ENCODE assay signal across 35 cellular contexts in genomic region chr9:2195211-2195610, GRCh38.
"Had no signal": no experiment of that assay in that cellular context is flagged by ENCODE, and none has a peak within 500 bp of the region (broad histone marks: within the 10 kb centered on the region; RNA-seq: fewer than 3 reads in every experiment).

No MANE protein-coding gene starts in this region.

- H3K27ac Mint-ChIP-seq: activated B cell treated with CpG ODN at 0.5 μM for 24 hours; activated CD8-positive, alpha-beta T cell treated with anti-CD3 and anti-CD28 coated beads for 36 hours; activated naive CD4-positive, alpha-beta T cell treated with anti-CD3 and anti-CD28 coated beads, Interleukin-2, amount 50 U/mL, for 24 hours; activated naive CD8-positive, alpha-beta T cell treated with anti-CD3 and anti-CD28 coated beads for 36 hours; activated naive CD8-positive, alpha-beta T cell treated with anti-CD3 and anti-CD28 coated beads, Interleukin-2, amount 50 U/mL, for 24 hours; activated T-helper 1 cell treated with anti-CD3 and anti-CD28 coated beads, Interleukin-12 subunit alpha, Interleukin-12 subunit beta, Interleukin-2, Interleukin-4 antibody, amounts not matched to agents 30 ng/mL and 10 ng/mL and 1 ng/mL, durations not matched to agents 14 hours and 24 hours and 36 hours; T-cell; T-helper 1 cell treated with Interleukin-12 subunit alpha and Interleukin-12 subunit beta and Interleukin-4 antibody, amounts not matched to agents 30 μg/mL and 1 μg/mL, for 36 hours; T-helper 2 cell treated with Interferon-gamma antibody and Interleukin-4, amounts not matched to agents 5 μg/mL and 100 μg/mL, for 36 hours had no signal

- H3K4me1 Mint-ChIP-seq: activated B cell treated with CpG ODN at 0.5 μM for 24 hours, T-cell had no signal

- DNase-seq: activated B cell treated with CpG ODN at 0.5 μM for 24 hours; activated CD4-positive, alpha-beta T cell treated with anti-CD3 and anti-CD28 coated beads for 48 hours; activated CD4-positive, alpha-beta T cell treated with anti-CD3 and anti-CD28 coated beads, Interleukin-2, amount 50 U/mL, for 1 hour; activated CD4-positive, alpha-beta T cell treated with anti-CD3 and anti-CD28 coated beads, Interleukin-2, amount 50 U/mL, for 48 hours; activated CD8-positive, alpha-beta memory T cell treated with anti-CD3 and anti-CD28 coated beads for 24 hours; activated CD8-positive, alpha-beta T cell treated with anti-CD3 and anti-CD28 coated beads for 36 hours; activated gamma-delta T cell; activated naive CD4-positive, alpha-beta T cell; activated naive CD8-positive, alpha-beta T cell treated with anti-CD3 and anti-CD28 coated beads for 36 hours; activated naive CD8-positive, alpha-beta T cell treated with anti-CD3 and anti-CD28 coated beads, Interleukin-2, amount 50 U/mL, for 24 hours; activated T-cell treated with anti-CD3 and anti-CD28 coated beads, Interleukin-2, amount 50 U/mL, for 1 hour; activated T-cell treated with anti-CD3 and anti-CD28 coated beads, Interleukin-2, amount 50 U/mL, for 48 hours; adrenal gland; amygdala; aorta; body of pancreas; caudate nucleus; cortex of kidney; dermis blood vessel endothelial cell; effector CD8-positive, alpha-beta T cell; esophagus squamous epithelium; foreskin melanocyte; SW 1271; T-cell; T1000; WERI-Rb-1 had no signal

- H3K9me3 ChIP-seq: adrenal gland had no signal

- ATAC-seq: activated CD4-positive, CD25-positive, alpha-beta regulatory T cell treated with anti-CD3 and anti-CD28 coated beads, Interleukin-2, amount 50 U/mL, for 24 hours; activated CD8-positive, alpha-beta T cell treated with anti-CD3 and anti-CD28 coated beads for 36 hours; activated naive CD8-positive, alpha-beta T cell treated with anti-CD3 and anti-CD28 coated beads, Interleukin-2, amount 50 U/mL, for 24 hours; body of pancreas; gastroesophageal sphincter; T-cell had no signal

- FAIRE-seq: colon, endometrium, endothelial cell of umbilical vein had no signal

- H3K4me3 Mint-ChIP-seq: activated B cell treated with CpG ODN at 0.5 μM for 24 hours; activated CD8-positive, alpha-beta T cell treated with anti-CD3 and anti-CD28 coated beads for 36 hours; activated naive CD4-positive, alpha-beta T cell treated with anti-CD3 and anti-CD28 coated beads, Interleukin-2, amount 50 U/mL, for 24 hours; activated naive CD8-positive, alpha-beta T cell treated with anti-CD3 and anti-CD28 coated beads for 36 hours; activated naive CD8-positive, alpha-beta T cell treated with anti-CD3 and anti-CD28 coated beads, Interleukin-2, amount 50 U/mL, for 24 hours; activated T-helper 1 cell treated with anti-CD3 and anti-CD28 coated beads, Interleukin-12 subunit alpha, Interleukin-12 subunit beta, Interleukin-2, Interleukin-4 antibody, amounts not matched to agents 30 ng/mL and 10 ng/mL and 1 ng/mL, durations not matched to agents 14 hours and 24 hours and 36 hours; T-cell; T-helper 1 cell treated with Interleukin-12 subunit alpha and Interleukin-12 subunit beta and Interleukin-4 antibody, amounts not matched to agents 30 μg/mL and 1 μg/mL, for 36 hours; T-helper 2 cell treated with Interferon-gamma antibody and Interleukin-4, amounts not matched to agents 5 μg/mL and 100 μg/mL, for 36 hours had no signal

- H3K27me3 Mint-ChIP-seq: activated B cell treated with CpG ODN at 0.5 μM for 24 hours; activated CD8-positive, alpha-beta T cell treated with anti-CD3 and anti-CD28 coated beads for 36 hours; activated naive CD4-positive, alpha-beta T cell treated with anti-CD3 and anti-CD28 coated beads, Interleukin-2, amount 50 U/mL, for 24 hours; activated naive CD8-positive, alpha-beta T cell treated with anti-CD3 and anti-CD28 coated beads for 36 hours; activated naive CD8-positive, alpha-beta T cell treated with anti-CD3 and anti-CD28 coated beads, Interleukin-2, amount 50 U/mL, for 24 hours; T-cell had no signal
